8 cellular contexts compared by ENCODE assay signal in the genomic region with DNA sequence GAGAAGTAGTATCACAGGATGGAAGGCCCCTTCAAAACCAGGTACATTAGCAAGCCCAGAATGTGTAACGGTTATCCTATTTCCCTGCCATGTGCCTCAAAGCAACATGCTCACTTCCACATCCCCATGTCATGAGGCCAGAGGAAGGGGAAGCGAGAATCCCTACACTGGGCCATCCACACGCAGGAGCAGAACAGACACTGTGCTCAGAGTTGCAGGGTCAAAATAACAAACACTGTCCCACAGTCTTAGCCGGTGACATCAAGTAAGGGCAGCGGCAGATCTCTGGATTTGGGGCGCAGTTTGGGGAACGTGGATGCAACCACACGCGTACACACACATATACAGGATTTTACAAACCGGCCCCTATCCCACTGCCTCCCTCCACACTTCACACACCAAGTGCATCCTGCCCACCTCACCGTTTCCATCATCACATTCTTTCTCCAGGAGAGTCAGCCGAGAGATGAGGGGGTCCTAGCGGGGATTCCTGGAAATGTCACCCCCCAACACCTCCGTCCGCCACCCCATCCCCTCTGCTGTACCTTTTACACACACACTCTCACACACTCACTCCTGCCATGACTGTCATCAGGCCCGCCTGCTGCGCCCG. TPM values are rescaled to one million over a fixed set of nuclear protein-coding genes. Genes with fewer than 3 reads are reported as not detected.
DNase-seq lines count a peak whose midpoint lies in the region; ATAC-seq and TF ChIP-seq lines count a peak whose summit lies in the region.

No MANE protein-coding gene starts in this region.

- H3K9ac ChIP-seq in KMS-11 (no peak overlapping the region), colonic mucosa (ENCODE audit: low read depth in 2 of 2, low read length in 2 of 2) (peak overlapping the region; percentile 58 to 64)

- TF ChIP-seq POLR2A in transverse colon (IDR thresholded peaks at IDR 0.05) = no peak

- H3K27me3 ChIP-seq in A673 (replicated peaks; ENCODE audit: insufficient read depth, low read depth, low read length, poor library complexity) = peaks cover 53% of the 10 kb centered on the region
- H3K27me3 ChIP-seq in KMS-11 (ENCODE audit: insufficient read depth, low read depth) = no peaks in the 10 kb centered on the region
- no peaks in the 10 kb centered on the region for H3K27me3 ChIP-seq in colonic mucosa
- no peaks in the 10 kb centered on the region for H3K27me3 ChIP-seq in transverse colon

- POLR2A ChIA-PET in A673 (lab: Charles Lee; ENCODE audit: low non-redundant PET) = no interaction called here

- 46% methylated on average over 18 of the region's 18 CpGs; no CpG with 5 or more reads in 1 of the 2 donors for WGBS in transverse colon (ENCODE audit: low coverage in 1 of 2), 2 donors

- H2AFZ ChIP-seq in KMS-11 (ENCODE audit: low read depth) = peak overlapping the region; percentile 31; the same call in 1 of the 2 replicates

- H3K36me3 ChIP-seq in A673 (ENCODE audit: insufficient read depth, low read length, poor library complexity, severe bottlenecking) = no peaks in the 10 kb centered on the region
- H3K36me3 ChIP-seq in KMS-11 (ENCODE audit: insufficient read depth) = no peaks in the 10 kb centered on the region
- no peaks in the 10 kb centered on the region for H3K36me3 ChIP-seq in colonic mucosa
- no peaks in the 10 kb centered on the region for H3K36me3 ChIP-seq in transverse colon

- no peak overlapping the region for H3K27ac ChIP-seq in A673 (ENCODE audit: low read depth, low read length, poor library complexity, severe bottlenecking)
- no peak overlapping the region for H3K27ac ChIP-seq in KMS-11
- no peak overlapping the region for H3K27ac ChIP-seq in colonic mucosa
- H3K27ac ChIP-seq in transverse colon = peak overlapping the region; percentile 81 to 90 (median 87)

- H3K9me3 ChIP-seq in A673 (ENCODE audit: low read depth, low read length, poor library complexity, severe bottlenecking) (no peaks in the 10 kb centered on the region), colonic mucosa (no peaks in the 10 kb centered on the region), transverse colon (no peaks in the 10 kb centered on the region)

- no peaks in the 10 kb centered on the region for H4K20me1 ChIP-seq in KMS-11 (ENCODE audit: insufficient read depth)

- intact Hi-C loops in A673 (cut with micrococcal nuclease; ENCODE audit: unreplicated experiment) (loop anchor here (5.0 to 10.0 kb wide), 5 partner anchors 86 to 251 kb away; no protein-coding TSS in a partner anchor), colonic mucosa (cut with DNase I) (loop anchor here (5.0 kb wide), 2 partner anchors 86 to 201 kb away; no protein-coding TSS in a partner anchor), transverse colon (cut with DNase I; ENCODE audit: low total_unique reads) (no loop called here)

- in situ Hi-C loops in transverse colon (cut with MboI; ENCODE audit: low pct_ligation_motif_present in 1 of 4, low pct_unique_long_range_greater_than_20kb in 1 of 4, low sequenced_read_pairs in 3 of 4) = loop anchor here in 3 of 4 donors (10.0 to 25.0 kb wide), 2 partner anchors 191 to 203 kb away; no protein-coding TSS in a partner anchor

- CTCF ChIA-PET in A673 (lab: Charles Lee) = interaction anchor here (0.9 to 1.3 kb wide), 2 partner anchors 249 to 250 kb away, joined by 4 to 6 read pairs; no protein-coding TSS in a partner anchor

- peaks cover 6% of the 10 kb centered on the region for H3K4me1 ChIP-seq in A673 (ENCODE audit: insufficient read depth, low read length, poor library complexity, severe bottlenecking)
- H3K4me1 ChIP-seq in KMS-11 (ENCODE audit: low read depth, poor library complexity, severe bottlenecking) = peaks cover 8% of the 10 kb centered on the region
- no peaks in the 10 kb centered on the region for H3K4me1 ChIP-seq in colonic mucosa
- H3K4me1 ChIP-seq in transverse colon = peaks cover 2 to 14% (median 10%) of the 10 kb centered on the region in 4 donors

- TF ChIP-seq EP300 in transverse colon (IDR thresholded peaks at IDR 0.05; ENCODE audit: low read depth) = no peak

- H3K4me3 ChIP-seq in A673 (ENCODE audit: low read depth, low read length, poor library complexity, severe bottlenecking) (peak overlapping the region; percentile 54), KMS-11 (IDR thresholded peaks at IDR 0.05; ENCODE audit: insufficient read depth, low read depth, low read length) (no peak overlapping the region), colonic mucosa (peak overlapping the region; percentile 77), transverse colon (peak overlapping the region; percentile 63 to 92 (median 72))

- TF ChIP-seq CTCF in A673 (conservative IDR thresholded peaks at IDR 0.05; ENCODE audit: low read depth, low read length) (no peak), KMS-11 (conservative IDR thresholded peaks at IDR 0.05; ENCODE audit: low read depth, low read length) (no peak), colonic mucosa (IDR thresholded peaks at IDR 0.05) (no peak), transverse colon (IDR thresholded peaks at IDR 0.05) (no peak)

- DNase-seq in A673 (ENCODE audit: low spot score) (no peak), colonic mucosa (peak; percentile 26), mesenteric fat pad (ENCODE audit: low spot score) (peak; percentile 87), transverse colon (peak; percentile 20), KG1 (lab: John Stamatoyannopoulos, UW) (no peak)

- 0 out of 2 replicates have a peak overlapping the region, but pooled peaks have one; percentile 41 for H3K4me2 ChIP-seq in KMS-11

- BruUV-seq in A673 (replicated peaks; lab: Mats Ljungman, UMichigan) = no TSS peak

- ATAC-seq in GM21529 (IDR thresholded peaks at IDR 0.05; ENCODE audit: unreplicated experiment) (no peak), GM18858 (IDR thresholded peaks at IDR 0.05; ENCODE audit: unreplicated experiment) (no peak)

- no peaks in the 10 kb centered on the region for H3K79me2 ChIP-seq in KMS-11 (ENCODE audit: insufficient read depth, low read depth)

RNA-seq across cellular contexts. Expression of a gene that starts 0.8 kb away (rescaled TPM):
- total RNA-seq in A673 (2021) = 0.13 and 0.15 TPM in 2 replicates
- 1 to 10 TPM; 6.3 to 7.5 TPM for total RNA-seq in colonic mucosa
- 7.7 TPM for total RNA-seq in mesenteric fat pad
- total RNA-seq in transverse colon = 10 to 100 TPM in 2 of 4 donors, 1 to 10 TPM in 2; 7.6 to 11.6 (median 10.2) TPM

Comparison
In these comparisons a context has a peak if more than half of its experiments do, and no peak if none do; other contexts are left out.
1. DNase-seq: peak in colonic mucosa (single experiment), mesenteric fat pad (single experiment) and transverse colon (single experiment); none in A673 (single experiment) and KG1 (single experiment).
2. H3K27ac ChIP-seq: peak in transverse colon (4 of 4); none in A673 (single experiment), KMS-11 (single experiment) and colonic mucosa (single experiment).